ENCODE assay signal across 8 cellular contexts in genomic region chr6:111997078-111997862, GRCh38. TPM values are rescaled to one million over a fixed set of nuclear protein-coding genes. Genes with fewer than 3 reads are reported as not detected.
DNase-seq lines count a peak whose midpoint lies in the region; ATAC-seq and TF ChIP-seq lines count a peak whose summit lies in the region.

No MANE protein-coding gene starts in this region.

- no peak overlapping the region for H3K9ac ChIP-seq in H9 (ENCODE audit: extremely low read depth, insufficient read length, low read length)

- no peaks in the 10 kb centered on the region for H3K79me2 ChIP-seq in H9 (ENCODE audit: insufficient read depth, low read length)

- H2BK15ac ChIP-seq in H9 (ENCODE audit: low read depth, low read length) = no peak overlapping the region

- H3K9me3 ChIP-seq in H9 (ENCODE audit: control insufficient read depth, low read depth, low read length) = no peaks in the 10 kb centered on the region

- H3K23me2 ChIP-seq in H9 (ENCODE audit: insufficient read length, low read depth, low read length, poor library complexity, severe bottlenecking) = no peaks in the 10 kb centered on the region

- no CpG with 5 or more reads among the region's 24 CpGs for WGBS in H9 (ENCODE audit: extremely low coverage, insufficient read length, low lambda C conversion rate)

- H2AFZ ChIP-seq in H9 (ENCODE audit: low read length) = peak overlapping the region; percentile 26

- no peak overlapping the region for H2BK20ac ChIP-seq in H9 (ENCODE audit: low read depth, low read length, poor library complexity, severe bottlenecking)

- no peaks in the 10 kb centered on the region for H3K36me3 Mint-ChIP-seq in H9 (ENCODE audit: insufficient read depth in 1 of 3, low read depth in 3 of 3)
- peaks cover 3% of the 10 kb centered on the region for H3K36me3 Mint-ChIP-seq in activated naive CD8-positive, alpha-beta T cell treated with anti-CD3 and anti-CD28 coated beads, Interleukin-2, amount 10 ng/mL, durations not matched to agents 7 days and 5 days

- no peak overlapping the region; a peak in 1 of 7 replicates for H3K27ac Mint-ChIP-seq in H9
- peak overlapping the region; percentile 69 for H3K27ac Mint-ChIP-seq in activated naive CD8-positive, alpha-beta T cell treated with anti-CD3 and anti-CD28 coated beads, Interleukin-2, amount 10 ng/mL, durations not matched to agents 7 days and 5 days

- intact Hi-C loops in left cardiac atrium (cut with DNase I) = loop anchor here (1.0 to 10.0 kb wide), 4 partner anchors 45 to 288 kb away; partner anchors contain the start of gene FYN (in 2 of the 2)

- peak; percentile 77 for DNase-seq in DMS79 treated with DMSO at 0.1 percent for 48 hours (lab: John Stamatoyannopoulos, UW)
- peak; percentile 90 for DNase-seq in H9
- peak; percentile 73 for DNase-seq in NCI-H1436 treated with DMSO at 0.1 percent for 48 hours (lab: John Stamatoyannopoulos, UW)
- peak; percentile 74 for DNase-seq in T follicular helper cell (ENCODE audit: low read depth)
- peak; percentile 72 for DNase-seq in activated naive CD8-positive, alpha-beta T cell treated with anti-CD3 and anti-CD28 coated beads, Interleukin-2, amount 10 ng/mL, durations not matched to agents 7 days and 5 days
- DNase-seq in left cardiac atrium = peak; percentile 86
- peak; percentile 65 for DNase-seq in renal cortical epithelial cell (ENCODE audit: low read depth)

- H3K4me1 ChIP-seq in H9 (ENCODE audit: insufficient read depth, low read length) = no peaks in the 10 kb centered on the region; the same call in 1 of the 2 replicates

- no peak overlapping the region for H3K4ac ChIP-seq in H9 (ENCODE audit: low read depth, low read length)

- no peak overlapping the region for H2BK5ac ChIP-seq in H9 (ENCODE audit: insufficient read length, low read length)

- POLR2A ChIA-PET in activated naive CD8-positive, alpha-beta T cell treated with anti-CD3 and anti-CD28 coated beads, Interleukin-2, amount 10 ng/mL, durations not matched to agents 7 days and 5 days (lab: Charles Lee) = interaction anchor here (1.2 to 1.4 kb wide), 3 partner anchors 124 to 738 kb away, joined by 3 read pairs; partner anchors contain the start of gene FYN

- H3K4me3 Mint-ChIP-seq in H9 = no peak overlapping the region
- peak overlapping the region; percentile 71 for H3K4me3 Mint-ChIP-seq in activated naive CD8-positive, alpha-beta T cell treated with anti-CD3 and anti-CD28 coated beads, Interleukin-2, amount 10 ng/mL, durations not matched to agents 7 days and 5 days

- no peak overlapping the region for H4K8ac ChIP-seq in H9 (replicated peaks; ENCODE audit: insufficient read length, low read depth, low read length)

- no peak overlapping the region for H3K23ac ChIP-seq in H9 (ENCODE audit: insufficient read length, low read depth, low read length)

- H2AK5ac ChIP-seq in H9 (ENCODE audit: insufficient read length, low read length) = no peak overlapping the region

- no peak overlapping the region for H4K91ac ChIP-seq in H9 (ENCODE audit: insufficient read length, low read depth, low read length)

- no peaks in the 10 kb centered on the region for H3K79me1 ChIP-seq in H9 (ENCODE audit: insufficient read depth, low read depth, low read length, poor library complexity, severe bottlenecking)

- H4K5ac ChIP-seq in H9 (ENCODE audit: insufficient read length, low read depth, low read length) = no peak overlapping the region

- H3K18ac ChIP-seq in H9 (ENCODE audit: insufficient read length, low read depth, low read length) = no peak overlapping the region

- H3K9me3 Mint-ChIP-seq in H9 = no peaks in the 10 kb centered on the region
- peaks cover 2% of the 10 kb centered on the region for H3K9me3 Mint-ChIP-seq in activated naive CD8-positive, alpha-beta T cell treated with anti-CD3 and anti-CD28 coated beads, Interleukin-2, amount 10 ng/mL, durations not matched to agents 7 days and 5 days

- no peak overlapping the region for H3K56ac ChIP-seq in H9 (ENCODE audit: insufficient read length, low read depth, low read length)

- no peak overlapping the region for H2BK12ac ChIP-seq in H9 (ENCODE audit: insufficient read length, low read depth, low read length)

- no peak overlapping the region for H3K27ac ChIP-seq in H9 (ENCODE audit: insufficient read length, low read depth, low read length)

- peaks cover 15 to 17% of the 10 kb centered on the region in 2 experiments for H3K4me1 Mint-ChIP-seq in H9
- H3K4me1 Mint-ChIP-seq in activated naive CD8-positive, alpha-beta T cell treated with anti-CD3 and anti-CD28 coated beads, Interleukin-2, amount 10 ng/mL, durations not matched to agents 7 days and 5 days = peaks cover 38% of the 10 kb centered on the region

- no peak overlapping the region for H3T11ph ChIP-seq in H9 (ENCODE audit: low read length)

- H3K14ac ChIP-seq in H9 (ENCODE audit: insufficient read depth, low read length) = no peak overlapping the region

- H3K27me3 ChIP-seq in H9 (ENCODE audit: insufficient read depth, low read length) = no peaks in the 10 kb centered on the region

- peak; percentile 93 for TF ChIP-seq CTCF in H9 (conservative IDR thresholded peaks at IDR 0.05)

- ATAC-seq in activated naive CD8-positive, alpha-beta T cell treated with anti-CD3 and anti-CD28 coated beads, Interleukin-2, amount 10 ng/mL, durations not matched to agents 7 days and 5 days (ENCODE audit: low read depth) = peak; percentile 81
- ATAC-seq in left cardiac atrium = peak; percentile 94
- no peak for ATAC-seq in HG02884 (IDR thresholded peaks at IDR 0.05; ENCODE audit: unreplicated experiment)

- no peak overlapping the region for H3K4me2 ChIP-seq in H9 (ENCODE audit: insufficient read depth, insufficient read length, low read length)

- no peak overlapping the region for H2BK120ac ChIP-seq in H9 (ENCODE audit: low read depth, low read length, poor library complexity, severe bottlenecking)

- no peaks in the 10 kb centered on the region for H4K20me1 ChIP-seq in H9 (ENCODE audit: control insufficient read depth, insufficient read depth, insufficient read length)

- H3K27me3 Mint-ChIP-seq in H9 (ENCODE audit: low read depth) = peaks cover 6% of the 10 kb centered on the region
- H3K27me3 Mint-ChIP-seq in activated naive CD8-positive, alpha-beta T cell treated with anti-CD3 and anti-CD28 coated beads, Interleukin-2, amount 10 ng/mL, durations not matched to agents 7 days and 5 days = no peaks in the 10 kb centered on the region

RNA-seq across cellular contexts. Expression of gene CCN6, which starts 56.6 kb away (rescaled TPM):
- total RNA-seq in H9 (2021) = not detected in 2 replicates
- total RNA-seq in activated naive CD8-positive, alpha-beta T cell treated with anti-CD3 and anti-CD28 coated beads, Interleukin-2, amount 10 ng/mL, durations not matched to agents 7 days and 5 days = not detected
- not detected for total RNA-seq in left cardiac atrium
- 2.1 and 5.4 TPM in 2 replicates for total RNA-seq in renal cortical epithelial cell
